ENCODE assay signal across 20 cellular contexts in genomic region chr2:15715596-15715995, GRCh38.
"Had no signal": no experiment of that assay in that cellular context is flagged by ENCODE, and none has a peak within 500 bp of the region (broad histone marks: within the 10 kb centered on the region; RNA-seq: fewer than 3 reads in every experiment).

No MANE protein-coding gene starts in this region.

- H3K4me1 ChIP-seq: esophagus muscularis mucosa, foreskin keratinocyte, gastroesophageal sphincter, heart left ventricle, left lung, lower lobe of right lung had no signal

- H3K36me3 Mint-ChIP-seq: immature natural killer cell had no signal

- H3K9me3 ChIP-seq: esophagus muscularis mucosa, gastroesophageal sphincter, heart left ventricle, left lung, lower lobe of right lung had no signal

- H3K27me3 ChIP-seq: esophagus muscularis mucosa, foreskin keratinocyte, gastroesophageal sphincter, heart left ventricle, hepatocyte, left lung had no signal

- H3K4me3 Mint-ChIP-seq: immature natural killer cell had no signal

- H3K79me2 ChIP-seq: hepatocyte had no signal

- H3K4me2 ChIP-seq: hepatocyte had no signal

- H3K9me3 Mint-ChIP-seq: immature natural killer cell had no signal

- ATAC-seq: gastroesophageal sphincter, heart left ventricle, left cardiac atrium, left lung, left ventricle myocardium superior, lower lobe of right lung had no signal

- H3K4me1 Mint-ChIP-seq: immature natural killer cell had no signal

- H3K4me3 ChIP-seq: coronary artery, dorsolateral prefrontal cortex, esophagus muscularis mucosa, gastroesophageal sphincter, heart left ventricle, hepatocyte, left lung, lower lobe of right lung had no signal

- H3K36me3 ChIP-seq: esophagus muscularis mucosa, gastroesophageal sphincter, heart left ventricle, left lung, lower lobe of right lung had no signal

- DNase-seq: dermis blood vessel endothelial cell; dorsolateral prefrontal cortex; effector CD4-positive, alpha-beta T cell; effector memory CD4-positive, alpha-beta T cell; foreskin keratinocyte; heart left ventricle; hypothalamus; immature natural killer cell; islet precursor cell; kidney; left cardiac atrium; left lung; left ventricle myocardium superior; lower lobe of right lung; mesendoderm; midbrain had no signal

- H3K27ac ChIP-seq: coronary artery, dorsolateral prefrontal cortex, esophagus muscularis mucosa, foreskin keratinocyte, gastroesophageal sphincter, heart left ventricle, hepatocyte, left lung, lower lobe of right lung had no signal

- H2AFZ ChIP-seq: hepatocyte had no signal
